ENCODE assay signal across 8 cellular contexts in the genomic region with DNA sequence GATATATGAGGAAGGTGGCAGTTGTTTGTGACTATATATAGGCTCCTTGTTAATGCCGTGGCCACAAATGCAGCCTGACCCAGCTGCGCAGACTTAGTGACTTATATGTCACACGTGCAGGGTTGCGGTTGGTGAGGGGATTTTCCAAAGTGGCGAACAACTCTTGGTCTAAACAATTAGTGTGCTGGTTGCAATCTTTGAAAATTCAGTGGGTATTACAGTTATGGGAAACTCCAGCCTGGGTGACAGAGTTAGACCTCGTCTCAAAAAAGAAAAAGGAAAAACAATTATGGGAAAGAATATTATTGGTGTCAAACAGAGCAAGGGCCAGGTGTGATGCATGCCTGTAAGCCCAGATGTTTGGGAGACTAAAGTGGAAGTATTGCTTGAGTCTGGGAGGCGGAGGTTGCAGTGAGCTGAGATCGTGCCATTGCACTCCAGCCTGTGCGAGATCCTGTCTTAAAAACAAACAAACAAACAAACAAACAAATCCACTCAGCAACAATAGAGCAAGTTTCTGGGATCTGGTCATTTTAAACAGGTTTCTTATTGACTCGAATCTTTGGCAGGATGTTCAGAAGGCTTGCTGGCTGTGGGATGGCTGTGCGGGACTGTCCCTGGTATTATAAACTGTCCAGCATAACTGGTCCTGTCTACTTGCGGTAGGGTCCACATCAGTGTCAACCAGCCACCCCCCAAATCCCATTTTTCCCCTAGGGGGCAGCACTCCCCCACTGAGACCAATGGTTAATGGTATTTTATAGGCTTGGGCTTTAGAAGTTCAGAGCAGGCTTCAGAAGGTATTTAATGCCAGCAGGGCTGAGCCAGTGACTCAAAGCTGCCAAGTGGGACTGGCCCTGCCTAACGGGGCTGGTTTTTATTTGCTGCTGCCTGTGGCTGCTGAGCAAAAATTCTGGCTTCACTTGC. TPM values are rescaled to one million over a fixed set of nuclear protein-coding genes. Genes with fewer than 3 reads are reported as not detected.
DNase-seq lines count a peak whose midpoint lies in the region; ATAC-seq and TF ChIP-seq lines count a peak whose summit lies in the region.

No MANE protein-coding gene starts in this region.

- peak; percentile 67 for TF ChIP-seq CTCF in GM10248 (IDR thresholded peaks at IDR 0.05; ENCODE audit: control extremely low read depth, extremely low read depth, low read depth, missing control alignments)
- peak; percentile 53 for TF ChIP-seq CTCF in LNCaP clone FGC (IDR thresholded peaks at IDR 0.05; ENCODE audit: control insufficient read depth, extremely low read depth, insufficient read depth)
- TF ChIP-seq CTCF in heart left ventricle (IDR thresholded peaks at IDR 0.05), result peak; percentile 52 to 71 (median 62)
- peak; percentile 53 to 60 (median 56) for TF ChIP-seq CTCF in sigmoid colon (IDR thresholded peaks at IDR 0.05)

- TF ChIP-seq EP300 in sigmoid colon (IDR thresholded peaks at IDR 0.05), result no peak

- peak; percentile 65 for ATAC-seq in GM21825 (IDR thresholded peaks at IDR 0.05; ENCODE audit: unreplicated experiment)
- peak; percentile 78 to 85 for ATAC-seq in activated naive CD4-positive, alpha-beta T cell treated with anti-CD3 and anti-CD28 coated beads, Interleukin-2, amount 50 U/mL, for 72 hours
- ATAC-seq in heart left ventricle, result peak; percentile 71 to 90 (median 82)

- TF ChIP-seq POLR2A in heart left ventricle (IDR thresholded peaks at IDR 0.05) (no peak), sigmoid colon (IDR thresholded peaks at IDR 0.05) (no peak)

- CTCF ChIA-PET in GM10248 (lab: Yijun Ruan, JAX), result interaction anchor here (0.6 to 1.7 kb wide), 11 partner anchors 9 to 198 kb away, joined by 3 to 9 read pairs (median 3); no protein-coding TSS in a partner anchor

- H3K9me3 ChIP-seq in heart left ventricle (no peaks in the 10 kb centered on the region), sigmoid colon (no peaks in the 10 kb centered on the region)

- peak overlapping the region; percentile 40 to 73 for H3K27ac Mint-ChIP-seq in activated naive CD4-positive, alpha-beta T cell treated with anti-CD3 and anti-CD28 coated beads, Interleukin-2, amount 50 U/mL, for 72 hours

- H3K4me1 ChIP-seq in heart left ventricle (peaks cover 0 to 9% (median 0%) of the 10 kb centered on the region in 12 donors), sigmoid colon (peaks cover 0 to 11% (median 9%) of the 10 kb centered on the region in 4 donors)

- no peak overlapping the region for H3K4me3 ChIP-seq in LNCaP clone FGC (ENCODE audit: low read depth, low read length)
- H3K4me3 ChIP-seq in heart left ventricle, result no peak overlapping the region
- H3K4me3 ChIP-seq in sigmoid colon, result no peak overlapping the region

- peak overlapping the region in 2 of 12 donors; percentile 17 to 39 for H3K27ac ChIP-seq in heart left ventricle
- H3K27ac ChIP-seq in sigmoid colon, result peak overlapping the region in 3 of 4 donors; percentile 25 to 34 (median 33)

- peaks cover 0 to 78% (median 40%) of the 10 kb centered on the region in 9 donors for H3K36me3 ChIP-seq in heart left ventricle
- peaks cover 0 to 36% (median 0%) of the 10 kb centered on the region in 4 donors for H3K36me3 ChIP-seq in sigmoid colon

- WGBS in heart left ventricle, 4 donors, result 71 to 76% (median 72%) methylated on average over 13 of the region's 13 CpGs
- 57 to 59% methylated on average over 13 of the region's 13 CpGs for WGBS in sigmoid colon, 2 donors

- DNase-seq in GM10248 (ENCODE audit: extremely low spot score) (peak; percentile 83), LNCaP clone FGC (ENCODE audit: low read depth) (peak; percentile 64), SKM-1 treated with dmso at 0.1 percent for 144 hours (lab: John Stamatoyannopoulos, UW; ENCODE audit: unreplicated experiment) (peak; percentile 25), heart left ventricle (peak in 4 of 5 donors; percentile 40 to 48 (median 42)), sigmoid colon (peak; percentile 83), posterior vena cava (ENCODE audit: low spot score) (no peak)
- peak in 1 of 2 donors; percentile 75 for DNase-seq in activated naive CD4-positive, alpha-beta T cell treated with anti-CD3 and anti-CD28 coated beads, Interleukin-2, amount 50 U/mL, for 72 hours (ENCODE audit: low spot score in 2 of 2)

- intact Hi-C loops in heart left ventricle (cut with DNase I) (loop anchor here in 2 of 10 donors (5.0 to 10.0 kb wide), 3 partner anchors 111 to 318 kb away; no protein-coding TSS in a partner anchor), sigmoid colon (cut with DNase I) (loop anchor here (2.0 to 10.0 kb wide), 3 partner anchors 161 to 322 kb away; a partner anchor contains a TSS), posterior vena cava (cut with DNase I) (no loop called here)

- peaks cover 0 to 6% of the 10 kb centered on the region in 2 donors for H3K36me3 Mint-ChIP-seq in activated naive CD4-positive, alpha-beta T cell treated with anti-CD3 and anti-CD28 coated beads, Interleukin-2, amount 50 U/mL, for 72 hours

- H3K27me3 ChIP-seq in heart left ventricle (no peaks in the 10 kb centered on the region), sigmoid colon (no peaks in the 10 kb centered on the region)

- POLR2A ChIA-PET in GM10248 (lab: Yijun Ruan, JAX), result interaction anchor here (0.6 to 2.1 kb wide), 4 partner anchors 13 to 49 kb away, joined by 3 to 6 read pairs (median 4); no protein-coding TSS in a partner anchor

- no peaks in the 10 kb centered on the region for H3K9me3 Mint-ChIP-seq in activated naive CD4-positive, alpha-beta T cell treated with anti-CD3 and anti-CD28 coated beads, Interleukin-2, amount 50 U/mL, for 72 hours

RNA-seq across cellular contexts. Expression of a gene that starts 15.4 kb away (rescaled TPM):
- total RNA-seq in activated naive CD4-positive, alpha-beta T cell treated with anti-CD3 and anti-CD28 coated beads, Interleukin-2, amount 50 U/mL, for 72 hours, result 10 to 100 TPM; 31.7 to 56.5 TPM
- total RNA-seq in heart left ventricle, result 10 to 100 TPM in 2 of 9 donors, 1 to 10 TPM in 7; 2.8 to 23.2 (median 6.7) TPM
- polyA plus RNA-seq in heart left ventricle, result 10 to 100 TPM in 1 of 2 donors, 1 to 10 TPM in 1; 1.6 to 15.0 TPM
- 10 to 100 TPM in 1 of 4 donors, 1 to 10 TPM in 3; 3.2 to 16.7 (median 4.1) TPM for total RNA-seq in sigmoid colon
- 10 to 100 TPM; 21.0 to 50.2 (median 30.0) TPM for polyA plus RNA-seq in sigmoid colon
- 10 to 100 TPM; 14.3 to 22.7 TPM for total RNA-seq in posterior vena cava

RNA-seq across cellular contexts. Expression of a gene that starts 22.2 kb away (rescaled TPM):
- 100 to 1,000 TPM; 115 to 133 TPM for total RNA-seq in activated naive CD4-positive, alpha-beta T cell treated with anti-CD3 and anti-CD28 coated beads, Interleukin-2, amount 50 U/mL, for 72 hours
- total RNA-seq in heart left ventricle (10 to 100 TPM; 26.0 to 68.2 (median 32.4) TPM), sigmoid colon (100 to 1,000 TPM in 1 of 4 donors, 10 to 100 TPM in 3; 61.9 to 157 (median 73.7) TPM), posterior vena cava (10 to 100 TPM; 48.6 to 58.5 TPM)
- polyA plus RNA-seq in heart left ventricle (10 to 100 TPM; 25.8 to 47.5 TPM), sigmoid colon (10 to 100 TPM; 19.0 to 70.8 (median 19.2) TPM)

RNA-seq across cellular contexts. Expression of a gene that starts 59.6 kb away (rescaled TPM):
- 1 to 10 TPM; 2.3 to 6.7 TPM for total RNA-seq in activated naive CD4-positive, alpha-beta T cell treated with anti-CD3 and anti-CD28 coated beads, Interleukin-2, amount 50 U/mL, for 72 hours
- total RNA-seq in heart left ventricle (1 to 10 TPM in 1 of 9 donors, under 1 TPM in 6, not detected in 2; 0.16 to 1.2 (median 0.36) TPM), sigmoid colon (1 to 10 TPM in 1 of 4 donors, under 1 TPM in 1, not detected in 2; 0.41 to 1.2 TPM), posterior vena cava (under 1 TPM; 0.42 to 0.48 TPM)
- polyA plus RNA-seq in heart left ventricle (under 1 TPM; 0.19 to 0.46 TPM), sigmoid colon (1 to 10 TPM; 2.8 to 5.4 (median 3.0) TPM)
